Comparison of ENCODE assay signal across 8 cellular contexts in the genomic region with DNA sequence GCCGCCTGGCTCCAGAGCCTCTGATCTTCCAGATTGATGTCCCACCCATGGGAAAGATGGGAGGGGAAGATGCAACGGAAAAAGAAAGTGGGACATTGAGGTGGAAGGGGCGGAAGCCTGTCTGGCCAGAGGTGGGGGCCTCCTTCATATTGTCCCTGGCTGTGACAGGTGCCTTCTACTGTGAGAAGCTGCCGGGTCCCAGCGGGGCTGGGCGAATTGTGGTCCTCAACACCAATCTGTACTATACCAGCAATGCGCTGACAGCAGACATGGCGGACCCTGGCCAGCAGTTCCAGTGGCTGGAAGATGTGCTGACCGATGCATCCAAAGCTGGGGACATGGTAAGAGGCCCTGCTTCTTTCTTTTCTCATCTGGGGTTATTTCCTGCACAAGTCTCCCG. TPM values are rescaled to one million over a fixed set of nuclear protein-coding genes. Genes with fewer than 3 reads are reported as not detected.
"Had no signal": no experiment of that assay in that cellular context is flagged by ENCODE, and none has a peak within 500 bp of the region (broad histone marks: within the 10 kb centered on the region; RNA-seq: fewer than 3 reads in every experiment).

No MANE protein-coding gene starts in this region.

- ATAC-seq: HCT116, HepG2 had no signal

- H3K36me3 Mint-ChIP-seq: IgD-negative memory B cell had no signal

- DNase-seq: GM23248, GOT3, H7, HFFc6 had no signal

- H3K9me3 Mint-ChIP-seq: HFFc6, IgD-negative memory B cell had no signal

- H3K4me3 Mint-ChIP-seq: HFFc6, IgD-negative memory B cell had no signal

- H3K27ac Mint-ChIP-seq: HFFc6, IgD-negative memory B cell had no signal

RNA-seq across cellular contexts. Expression of a gene that starts 5.6 kb away (rescaled TPM):
- total RNA-seq: H4 had no signal

RNA-seq across cellular contexts. Expression of a gene that starts 19.4 kb away (rescaled TPM):
- total RNA-seq: GM23248, HFFc6 had no signal
